ENCODE assay signal across 20 cellular contexts in the genomic region with DNA sequence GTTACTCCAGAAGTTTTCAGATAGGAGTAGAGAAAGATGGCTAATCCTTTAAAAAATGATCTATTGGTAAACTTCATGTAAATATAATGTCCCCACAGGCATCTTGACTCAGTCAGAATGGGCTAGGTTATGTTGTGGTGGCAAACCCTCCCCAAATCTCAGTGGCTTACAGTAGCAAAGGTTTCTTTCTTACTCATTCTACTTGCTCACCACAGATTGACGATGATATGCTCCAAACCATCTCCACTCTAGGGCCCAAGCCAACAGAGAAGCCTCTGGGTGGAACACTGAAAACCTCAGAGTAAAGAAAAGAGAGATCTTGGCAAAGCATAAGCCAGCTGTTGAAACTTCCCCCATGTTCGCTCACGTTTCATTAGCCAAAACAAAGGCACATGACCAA.
DNase-seq lines count a peak whose midpoint lies in the region; ATAC-seq and TF ChIP-seq lines count a peak whose summit lies in the region.
"Had no signal": no experiment of that assay in that cellular context is flagged by ENCODE, and none has a peak within 500 bp of the region (broad histone marks: within the 10 kb centered on the region; RNA-seq: fewer than 3 reads in every experiment).

No MANE protein-coding gene starts in this region.

- POLR2A ChIA-PET in PC-3 (lab: Charles Lee; ENCODE audit: unreplicated experiment) = no interaction called here

- H3K9me2 ChIP-seq in PC-3 (replicated peaks; ENCODE audit: low read length) = no peaks in the 10 kb centered on the region

- no peaks in the 10 kb centered on the region for H3K9me3 ChIP-seq in PC-3 (ENCODE audit: low read length)
- no peaks in the 10 kb centered on the region for H3K9me3 ChIP-seq in adrenal gland (replicated peaks in 1 of 3)
- H3K9me3 ChIP-seq: BE2C had no signal

- H3K36me3 Mint-ChIP-seq in activated naive CD4-positive, alpha-beta T cell treated with anti-CD3 and anti-CD28 coated beads, Interleukin-2, amount 50 U/mL, for 72 hours = no peaks in the 10 kb centered on the region

- TF ChIP-seq POLR2A in adrenal gland (IDR thresholded peaks at IDR 0.05) = no peak

- H3F3A ChIP-seq in PC-3 (ENCODE audit: low read length, unreplicated experiment) = no peaks in the 10 kb centered on the region

- DNase-seq in activated naive CD4-positive, alpha-beta T cell treated with anti-CD3 and anti-CD28 coated beads, Interleukin-2, amount 50 U/mL, for 72 hours (ENCODE audit: low spot score in 2 of 2) = peak in 1 of 2 donors; percentile 25
- DNase-seq in activated naive CD4-positive, alpha-beta T cell treated with anti-CD3 and anti-CD28 coated beads, Interleukin-2, amount 50 U/mL, for 16 hours = no peak
- DNase-seq in PC-3 (no peak), fibroblast of mammary gland (ENCODE audit: low read depth) (peak; percentile 97), NCI-H1417 treated with DMSO at 0.1 percent for 48 hours (lab: John Stamatoyannopoulos, UW) (no peak), adrenal gland (no peak), NCI-H446 treated with DMSO at 0.1 percent for 48 hours (lab: John Stamatoyannopoulos, UW) (no peak)
- peak; percentile 9 to 46 for DNase-seq in stimulated activated naive CD8-positive, alpha-beta T cell treated with anti-CD3 and anti-CD28 coated beads, Interleukin-15, amount 100 ng/mL, for 72 hours
- DNase-seq: aorta, BE2C, GF-D8, H7, kidney, NCI-H2081 treated with DMSO at 0.1 percent for 48 hours, NCI-H748 treated with DMSO at 0.1 percent for 48 hours, SW 1271 had no signal

- no peak overlapping the region for H3K9ac ChIP-seq in PC-3 (ENCODE audit: low read length)

- no peak overlapping the region for H3K27ac Mint-ChIP-seq in activated naive CD4-positive, alpha-beta T cell treated with anti-CD3 and anti-CD28 coated beads, Interleukin-2, amount 50 U/mL, for 72 hours
- H3K27ac Mint-ChIP-seq in stimulated activated naive CD8-positive, alpha-beta T cell treated with anti-CD3 and anti-CD28 coated beads, Interleukin-15, amount 100 ng/mL, for 72 hours = no peak overlapping the region

- H3K4me1 ChIP-seq in PC-3 (ENCODE audit: insufficient read depth, low read length) = peaks cover 27% of the 10 kb centered on the region
- no peaks in the 10 kb centered on the region for H3K4me1 ChIP-seq in adrenal gland (replicated peaks in 1 of 2)
- H3K4me1 ChIP-seq: BE2C had no signal

- no peak overlapping the region for H3K4me3 Mint-ChIP-seq in stimulated activated naive CD8-positive, alpha-beta T cell treated with anti-CD3 and anti-CD28 coated beads, Interleukin-15, amount 100 ng/mL, for 72 hours
- H3K4me3 Mint-ChIP-seq: neural crest cell had no signal

- H3K4me3 ChIP-seq in PC-3 (ENCODE audit: low read length) (no peak overlapping the region), fibroblast of mammary gland (ENCODE audit: control insufficient read depth, low read depth, low read length) (no peak overlapping the region), adrenal gland (no peak overlapping the region)
- H3K4me3 ChIP-seq: coronary artery, hepatocyte had no signal

- peak overlapping the region; percentile 39; the same call in 1 of the 2 replicates for H3K27ac ChIP-seq in PC-3 (ENCODE audit: low read length)
- no peak overlapping the region for H3K27ac ChIP-seq in adrenal gland
- H3K27ac ChIP-seq: coronary artery, hepatocyte had no signal

- intact Hi-C loops in PC-3 (cut with micrococcal nuclease) = no loop called here
- intact Hi-C loops in adrenal gland (cut with DNase I) = no loop called here

- no peaks in the 10 kb centered on the region for H3K79me2 ChIP-seq in PC-3 (ENCODE audit: low read length)
- H3K79me2 ChIP-seq: hepatocyte had no signal

- ATAC-seq in activated naive CD4-positive, alpha-beta T cell treated with anti-CD3 and anti-CD28 coated beads, Interleukin-2, amount 50 U/mL, for 72 hours = peak; percentile 62 to 68
- ATAC-seq in PC-3 = no peak
- peak; percentile 77 for ATAC-seq in stimulated activated naive CD8-positive, alpha-beta T cell treated with anti-CD3 and anti-CD28 coated beads, Interleukin-15, amount 100 ng/mL, for 72 hours
- ATAC-seq: Panc1 had no signal

- H3K27me3 Mint-ChIP-seq in stimulated activated naive CD8-positive, alpha-beta T cell treated with anti-CD3 and anti-CD28 coated beads, Interleukin-15, amount 100 ng/mL, for 72 hours = peaks cover 37% of the 10 kb centered on the region

- no peak overlapping the region for H2AFZ ChIP-seq in PC-3 (ENCODE audit: low read length)
- H2AFZ ChIP-seq: hepatocyte had no signal

- WGBS in adrenal gland, 4 donors = 76 to 85% (median 78%) methylated on average over 3 of the region's 3 CpGs

- H3K9me3 Mint-ChIP-seq in activated naive CD4-positive, alpha-beta T cell treated with anti-CD3 and anti-CD28 coated beads, Interleukin-2, amount 50 U/mL, for 72 hours = peaks cover 3% of the 10 kb centered on the region in 2 donors
- no peaks in the 10 kb centered on the region for H3K9me3 Mint-ChIP-seq in stimulated activated naive CD8-positive, alpha-beta T cell treated with anti-CD3 and anti-CD28 coated beads, Interleukin-15, amount 100 ng/mL, for 72 hours

- no peak overlapping the region for H3K4me2 ChIP-seq in PC-3 (ENCODE audit: low read length)
- H3K4me2 ChIP-seq: hepatocyte had no signal

- no peaks in the 10 kb centered on the region for H3K36me3 ChIP-seq in PC-3 (ENCODE audit: low read depth, low read length)
- no peaks in the 10 kb centered on the region for H3K36me3 ChIP-seq in adrenal gland (replicated peaks in 1 of 2)
- H3K36me3 ChIP-seq: BE2C had no signal

- TF ChIP-seq CTCF in PC-3 (conservative IDR thresholded peaks at IDR 0.05; ENCODE audit: low read depth, low read length) = no peak
- TF ChIP-seq CTCF in fibroblast of mammary gland (conservative IDR thresholded peaks at IDR 0.05; ENCODE audit: control insufficient read depth, insufficient read depth, low read depth, low read length) = no peak
- no peak for TF ChIP-seq CTCF in adrenal gland (IDR thresholded peaks at IDR 0.05)

- H4K20me1 ChIP-seq in PC-3 (ENCODE audit: low read length) = no peaks in the 10 kb centered on the region

- peaks cover 8% of the 10 kb centered on the region for H3K4me1 Mint-ChIP-seq in stimulated activated naive CD8-positive, alpha-beta T cell treated with anti-CD3 and anti-CD28 coated beads, Interleukin-15, amount 100 ng/mL, for 72 hours

- no peaks in the 10 kb centered on the region for H3K27me3 ChIP-seq in PC-3 (ENCODE audit: low read length)
- no peaks in the 10 kb centered on the region for H3K27me3 ChIP-seq in adrenal gland
- H3K27me3 ChIP-seq: BE2C, hepatocyte had no signal

- CTCF ChIA-PET in PC-3 (lab: Charles Lee) = no interaction called here

- no TSS peak for BruUV-seq in PC-3 (replicated peaks; lab: Mats Ljungman, UMichigan)

Comparison
In these comparisons a context has a peak if more than half of its experiments do, and no peak if none do; other contexts are left out.
1. DNase-seq: peak in fibroblast of mammary gland (single experiment) and stimulated activated naive CD8-positive, alpha-beta T cell treated with anti-CD3 and anti-CD28 coated beads, Interleukin-15, amount 100 ng/mL, for 72 hours (2 of 2); none in activated naive CD4-positive, alpha-beta T cell treated with anti-CD3 and anti-CD28 coated beads, Interleukin-2, amount 50 U/mL, for 16 hours (single experiment), PC-3 (single experiment), NCI-H1417 treated with DMSO at 0.1 percent for 48 hours (single experiment), adrenal gland (0 of 7) and NCI-H446 treated with DMSO at 0.1 percent for 48 hours (single experiment).